Comparison of ENCODE assay signal across 26 cellular contexts in genomic region chr14:65331652-65332051, GRCh38.
"Had no signal": no experiment of that assay in that cellular context is flagged by ENCODE, and none has a peak within 500 bp of the region (broad histone marks: within the 10 kb centered on the region; RNA-seq: fewer than 3 reads in every experiment).

No MANE protein-coding gene starts in this region.

- H3K4me1 ChIP-seq: right lobe of liver had no signal

- H3K36me3 ChIP-seq: cardiac muscle cell, colonic mucosa, left lung, lower lobe of right lung, neutrophil, right lobe of liver, stomach, thyroid gland had no signal

- H3K36me3 Mint-ChIP-seq: T-cell had no signal

- H3K27ac ChIP-seq: cardiac muscle cell, colonic mucosa, dorsolateral prefrontal cortex, left lung, lower lobe of right lung, neutrophil, right lobe of liver, thyroid gland had no signal

- H3K9me3 ChIP-seq: colonic mucosa, left lung, lower lobe of right lung, neutrophil, right lobe of liver, stomach, thyroid gland had no signal

- H3K27me3 ChIP-seq: cardiac muscle cell, colonic mucosa, dorsolateral prefrontal cortex, left lung, neutrophil, right lobe of liver, stomach, thyroid gland had no signal

- DNase-seq: activated CD4-positive, alpha-beta T cell treated with anti-CD3 and anti-CD28 coated beads for 4 hours; activated CD4-positive, alpha-beta T cell treated with anti-CD3 and anti-CD28 coated beads, Interleukin-2, amount 50 U/mL, for 4 hours; activated CD8-positive, alpha-beta memory T cell treated with anti-CD3 and anti-CD28 coated beads, Interleukin-2, amount 50 U/mL, for 48 hours; activated gamma-delta T cell treated with Interleukin-2 at 50 U/mL for 16 hours; activated naive CD4-positive, alpha-beta T cell treated with anti-CD3 and anti-CD28 coated beads, Interleukin-2, amount 50 U/mL, for 16 hours; activated T-cell treated with anti-CD3 and anti-CD28 coated beads, Interleukin-2, amount 50 U/mL, for 24 hours; anterior cingulate cortex; cerebellar nuclear complex; colonic mucosa; dorsolateral prefrontal cortex; effector memory CD4-positive, alpha-beta T cell; glutamatergic neuron; left lung; lower lobe of right lung; right lobe of liver; stimulated activated CD4-positive, alpha-beta T cell treated with anti-CD3 and anti-CD28 coated beads, Interleukin-12 subunit alpha, Interleukin-12 subunit beta, amount 100 ng/mL, for 4 hours; stimulated activated CD4-positive, alpha-beta T cell treated with anti-CD3 and anti-CD28 coated beads, Interleukin-4, amount 100 ng/mL, for 1 hour; stomach; T-cell; thyroid gland had no signal

- H3K4me3 ChIP-seq: cardiac muscle cell, colonic mucosa, dorsolateral prefrontal cortex, left lung, lower lobe of right lung, right lobe of liver, skin epidermis, stomach, thyroid gland had no signal

- H3K27ac Mint-ChIP-seq: activated T-cell treated with anti-CD3 and anti-CD28 coated beads, Interleukin-2, amount 50 U/mL, for 24 hours; activated T-helper 17 cell treated with anti-CD3 and anti-CD28 coated beads, Interleukin-2, amount 50 U/mL, for 72 hours; nephron; progenitor cell of endocrine pancreas; T-cell had no signal

- H3K4me3 Mint-ChIP-seq: activated T-cell treated with anti-CD3 and anti-CD28 coated beads, Interleukin-2, amount 50 U/mL, for 24 hours; activated T-helper 17 cell treated with anti-CD3 and anti-CD28 coated beads, Interleukin-2, amount 50 U/mL, for 72 hours; nephron; T-cell had no signal

- H3K9me3 Mint-ChIP-seq: activated T-cell treated with anti-CD3 and anti-CD28 coated beads, Interleukin-2, amount 50 U/mL, for 24 hours; activated T-helper 17 cell treated with anti-CD3 and anti-CD28 coated beads, Interleukin-2, amount 50 U/mL, for 72 hours; nephron; T-cell had no signal

- H3K27me3 Mint-ChIP-seq: activated T-cell treated with anti-CD3 and anti-CD28 coated beads, Interleukin-2, amount 50 U/mL, for 24 hours; activated T-helper 17 cell treated with anti-CD3 and anti-CD28 coated beads, Interleukin-2, amount 50 U/mL, for 72 hours; T-cell had no signal
